In genomic region chr12:65618574-65618973, GRCh38 we compare ENCODE assay signal across 15 cellular contexts.
"Had no signal": no experiment of that assay in that cellular context is flagged by ENCODE, and none has a peak within 500 bp of the region (broad histone marks: within the 10 kb centered on the region; RNA-seq: fewer than 3 reads in every experiment).

No MANE protein-coding gene starts in this region.

- H3K4me1 ChIP-seq: lower lobe of right lung had no signal

- DNase-seq: activated CD4-positive, alpha-beta memory T cell treated with anti-CD3 and anti-CD28 coated beads, Interleukin-2, amount 10 ng/mL, durations not matched to agents 7 days and 5 days; activated naive CD4-positive, alpha-beta T cell treated with Interleukin-2 at 50 U/mL for 16 hours; amniotic stem cell; effector memory CD4-positive, alpha-beta T cell; hippocampal formation; lower lobe of right lung; naive thymus-derived CD4-positive, alpha-beta T cell; right cardiac atrium; small intestine had no signal

- ATAC-seq: lower lobe of right lung; naive thymus-derived CD4-positive, alpha-beta T cell; right cardiac atrium; stimulated activated effector memory CD8-positive, alpha-beta T cell treated with anti-CD3 and anti-CD28 coated beads, Interleukin-12 subunit alpha, Interleukin-12 subunit beta, amount 100 ng/mL, for 72 hours had no signal

- H3K4me3 Mint-ChIP-seq: activated CD4-positive, alpha-beta memory T cell treated with anti-CD3 and anti-CD28 coated beads, Interleukin-2, amount 10 ng/mL, durations not matched to agents 7 days and 5 days; activated T-helper 1 cell treated with anti-CD3 and anti-CD28 coated beads, Interleukin-12 subunit alpha, Interleukin-12 subunit beta, Interleukin-2, Interleukin-4 antibody, amounts not matched to agents 30 ng/mL and 10 ng/mL and 1 ng/mL, durations not matched to agents 14 hours and 24 hours and 36 hours; brain; naive thymus-derived CD4-positive, alpha-beta T cell; stimulated activated effector memory CD8-positive, alpha-beta T cell treated with anti-CD3 and anti-CD28 coated beads, Interleukin-12 subunit alpha, Interleukin-12 subunit beta, amount 100 ng/mL, for 72 hours; T-helper 2 cell treated with Interferon-gamma antibody and Interleukin-4, amounts not matched to agents 5 μg/mL and 100 μg/mL, for 36 hours had no signal

- H3K4me3 ChIP-seq: lower lobe of right lung had no signal

- H3K27ac ChIP-seq: epithelial cell of prostate, lower lobe of right lung, neutrophil had no signal

- H3K27me3 Mint-ChIP-seq: activated CD4-positive, alpha-beta memory T cell treated with anti-CD3 and anti-CD28 coated beads, Interleukin-2, amount 10 ng/mL, durations not matched to agents 7 days and 5 days; brain had no signal

- H3K36me3 ChIP-seq: lower lobe of right lung, neutrophil had no signal

- H3K9me3 ChIP-seq: lower lobe of right lung, neutrophil had no signal

- H3K36me3 Mint-ChIP-seq: brain; naive thymus-derived CD4-positive, alpha-beta T cell; stimulated activated effector memory CD8-positive, alpha-beta T cell treated with anti-CD3 and anti-CD28 coated beads, Interleukin-12 subunit alpha, Interleukin-12 subunit beta, amount 100 ng/mL, for 72 hours had no signal

- H3K27ac Mint-ChIP-seq: activated CD4-positive, alpha-beta memory T cell treated with anti-CD3 and anti-CD28 coated beads, Interleukin-2, amount 10 ng/mL, durations not matched to agents 7 days and 5 days; activated T-helper 1 cell treated with anti-CD3 and anti-CD28 coated beads, Interleukin-12 subunit alpha, Interleukin-12 subunit beta, Interleukin-2, Interleukin-4 antibody, amounts not matched to agents 30 ng/mL and 10 ng/mL and 1 ng/mL, durations not matched to agents 14 hours and 24 hours and 36 hours; naive thymus-derived CD4-positive, alpha-beta T cell; stimulated activated effector memory CD8-positive, alpha-beta T cell treated with anti-CD3 and anti-CD28 coated beads, Interleukin-12 subunit alpha, Interleukin-12 subunit beta, amount 100 ng/mL, for 72 hours; T-helper 2 cell treated with Interferon-gamma antibody and Interleukin-4, amounts not matched to agents 5 μg/mL and 100 μg/mL, for 36 hours had no signal

- H3K9me3 Mint-ChIP-seq: activated CD4-positive, alpha-beta memory T cell treated with anti-CD3 and anti-CD28 coated beads, Interleukin-2, amount 10 ng/mL, durations not matched to agents 7 days and 5 days; activated T-helper 1 cell treated with anti-CD3 and anti-CD28 coated beads, Interleukin-12 subunit alpha, Interleukin-12 subunit beta, Interleukin-2, Interleukin-4 antibody, amounts not matched to agents 30 ng/mL and 10 ng/mL and 1 ng/mL, durations not matched to agents 14 hours and 24 hours and 36 hours; T-helper 2 cell treated with Interferon-gamma antibody and Interleukin-4, amounts not matched to agents 5 μg/mL and 100 μg/mL, for 36 hours had no signal

- H3K4me1 Mint-ChIP-seq: activated CD4-positive, alpha-beta memory T cell treated with anti-CD3 and anti-CD28 coated beads, Interleukin-2, amount 10 ng/mL, durations not matched to agents 7 days and 5 days; naive thymus-derived CD4-positive, alpha-beta T cell; stimulated activated effector memory CD8-positive, alpha-beta T cell treated with anti-CD3 and anti-CD28 coated beads, Interleukin-12 subunit alpha, Interleukin-12 subunit beta, amount 100 ng/mL, for 72 hours had no signal
